Comparison of ENCODE assay signal across 19 cellular contexts in the genomic region with DNA sequence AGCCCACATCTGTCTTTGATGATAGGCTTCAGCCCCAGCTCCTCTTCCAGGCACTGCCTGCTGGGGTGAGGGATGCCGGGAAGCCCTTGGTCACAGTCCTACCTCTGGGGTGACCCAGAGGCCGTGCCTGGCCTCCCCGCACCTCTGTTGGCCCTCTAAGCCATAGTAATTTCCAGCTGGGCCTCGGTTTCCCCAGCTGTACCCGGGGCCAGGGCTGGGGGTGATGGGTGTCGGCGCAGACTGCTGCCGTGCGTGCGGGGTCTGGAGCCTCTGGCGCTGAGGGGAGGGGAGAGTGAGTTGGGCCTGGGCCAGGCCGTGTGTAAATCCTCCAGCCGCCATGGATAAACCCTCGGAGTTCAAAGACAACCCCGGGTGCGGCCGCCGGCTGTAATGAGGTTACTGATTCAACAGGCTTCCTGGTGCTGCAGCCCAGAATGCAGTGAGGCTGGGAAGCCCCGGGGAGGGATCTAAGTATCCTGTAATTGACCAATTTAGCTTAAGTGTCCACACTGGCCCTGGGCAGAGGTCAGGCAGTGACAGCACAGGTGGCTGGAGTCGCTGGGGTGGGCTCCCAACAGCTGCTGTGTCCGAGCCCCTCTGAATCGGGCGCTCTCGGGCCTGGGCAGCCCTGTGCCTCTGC. TPM values are rescaled to one million over a fixed set of nuclear protein-coding genes. Genes with fewer than 3 reads are reported as not detected.
DNase-seq lines count a peak whose midpoint lies in the region; ATAC-seq, FAIRE-seq and TF ChIP-seq lines count a peak whose summit lies in the region.
"Had no signal": no experiment of that assay in that cellular context is flagged by ENCODE, and none has a peak within 500 bp of the region (broad histone marks: within the 10 kb centered on the region; RNA-seq: fewer than 3 reads in every experiment).

No MANE protein-coding gene starts in this region.

- TF ChIP-seq CTCF in fibroblast of villous mesenchyme (IDR thresholded peaks at IDR 0.05; ENCODE audit: insufficient read depth, low read depth, low read length), result no peak
- TF ChIP-seq CTCF in MCF 10A (IDR thresholded peaks at IDR 0.05; ENCODE audit: unreplicated experiment), result no peak

- peaks cover 22% of the 10 kb centered on the region; the same call in 1 of the 2 replicates for H3K36me3 ChIP-seq in BLaER1
- H3K36me3 ChIP-seq in mucosa of stomach (ENCODE audit: control insufficient read depth, insufficient read depth, low read length), result no peaks in the 10 kb centered on the region

- H3K4me2 ChIP-seq in BLaER1, result peak overlapping the region; percentile 44; the same call in 1 of the 2 replicates

- POLR2A ChIA-PET in MCF 10A (lab: Yijun Ruan, JAX), result no interaction called here

- peaks cover 100% of the 10 kb centered on the region for H4K20me1 ChIP-seq in BLaER1

- H3K9ac ChIP-seq in BLaER1 (0 out of 2 replicates have a peak overlapping the region, but pooled peaks have one; percentile 0), mucosa of stomach (ENCODE audit: low read length) (peak overlapping the region; percentile 22)
- H3K9ac ChIP-seq: parathyroid adenoma had no signal

- H3K9me3 Mint-ChIP-seq in MCF 10A (ENCODE audit: unreplicated experiment), result no peaks in the 10 kb centered on the region
- H3K9me3 Mint-ChIP-seq: endodermal cell; stimulated activated naive B cell treated with anti-CD40 and anti-IgM and Interleukin-4, amounts not matched to agents 10 μg/mL and 1 μg/mL and 100 μg/mL, for 72 hours had no signal

- H3K36me3 Mint-ChIP-seq in MCF 10A (ENCODE audit: insufficient read depth, unreplicated experiment), result peaks cover 19% of the 10 kb centered on the region
- H3K36me3 Mint-ChIP-seq: stimulated activated naive B cell treated with anti-CD40 and anti-IgM and Interleukin-4, amounts not matched to agents 10 μg/mL and 1 μg/mL and 100 μg/mL, for 72 hours had no signal

- DNase-seq in RCC 7860 (ENCODE audit: low spot score) (peak; percentile 35), fibroblast of villous mesenchyme (ENCODE audit: low read depth) (peak; percentile 62), NCI-H2081 (lab: John Stamatoyannopoulos, UW) (no peak), MCF 10A (ENCODE audit: unreplicated experiment) (no peak), 8988T (no peak)
- DNase-seq: activated CD8-positive, alpha-beta memory T cell treated with anti-CD3 and anti-CD28 coated beads, Interleukin-2, amount 50 U/mL, for 4 hours; AML-193; DMS79 treated with DMSO at 0.1 percent for 48 hours; endodermal cell; GOT3; NCI-H1105; NCI-H524; SHP77; stimulated activated CD4-positive, alpha-beta T cell treated with anti-CD3 and anti-CD28 coated beads, Interleukin-2, amount 100 ng/mL, for 48 hours; stimulated activated naive B cell treated with anti-CD40 and anti-IgM and Interleukin-4, amounts not matched to agents 10 μg/mL and 1 μg/mL and 100 μg/mL, for 72 hours had no signal

- CTCF ChIA-PET in MCF 10A (lab: Yijun Ruan, JAX), result interaction anchor here (0.7 kb wide), 1 partner anchor 16 kb away, joined by 4 read pairs; no protein-coding TSS in a partner anchor

- peaks cover 43% of the 10 kb centered on the region for H3K4me1 Mint-ChIP-seq in MCF 10A (ENCODE audit: insufficient read depth, unreplicated experiment)

- no peak overlapping the region for H3K4me3 ChIP-seq in BLaER1
- no peak overlapping the region for H3K4me3 ChIP-seq in fibroblast of villous mesenchyme (ENCODE audit: low read depth, low read length)
- no peak overlapping the region for H3K4me3 ChIP-seq in mucosa of stomach (ENCODE audit: low read length)

- H3K4me1 ChIP-seq in BLaER1 (peaks cover 97% of the 10 kb centered on the region), mucosa of stomach (ENCODE audit: control insufficient read depth, insufficient read depth, low read length) (peaks cover 100% of the 10 kb centered on the region)

- ATAC-seq in HG03097 (IDR thresholded peaks at IDR 0.05; ENCODE audit: low FRiP score, unreplicated experiment), result no peak
- ATAC-seq: stimulated activated naive B cell treated with anti-CD40 and anti-IgM and Interleukin-4, amounts not matched to agents 10 μg/mL and 1 μg/mL and 100 μg/mL, for 72 hours had no signal

- no peaks in the 10 kb centered on the region for H3K27me3 ChIP-seq in BLaER1
- no peaks in the 10 kb centered on the region for H3K27me3 ChIP-seq in mucosa of stomach (ENCODE audit: control insufficient read depth, insufficient read depth, low read length)

- no peak overlapping the region for H3K27ac Mint-ChIP-seq in MCF 10A (ENCODE audit: low read depth, unreplicated experiment)
- H3K27ac Mint-ChIP-seq: endodermal cell; stimulated activated naive B cell treated with anti-CD40 and anti-IgM and Interleukin-4, amounts not matched to agents 10 μg/mL and 1 μg/mL and 100 μg/mL, for 72 hours had no signal

- H3K27ac ChIP-seq in BLaER1, result peak overlapping the region; percentile 89; the same call in 1 of the 2 replicates
- H3K27ac ChIP-seq: parathyroid adenoma had no signal

- BruUV-seq in MCF 10A (replicated peaks; lab: Mats Ljungman, UMichigan), result no TSS peak

- FAIRE-seq in RCC 7860 (lab: Jason Lieb, UNC), result peak; percentile 68

- H3K9me3 ChIP-seq in BLaER1, result no peaks in the 10 kb centered on the region
- no peaks in the 10 kb centered on the region for H3K9me3 ChIP-seq in mucosa of stomach (ENCODE audit: control insufficient read depth, low read length)

- H3K27me3 Mint-ChIP-seq in MCF 10A (ENCODE audit: insufficient read depth, unreplicated experiment), result no peaks in the 10 kb centered on the region

- no peak overlapping the region for H3K4me3 Mint-ChIP-seq in MCF 10A (ENCODE audit: unreplicated experiment)
- H3K4me3 Mint-ChIP-seq: endodermal cell; stimulated activated naive B cell treated with anti-CD40 and anti-IgM and Interleukin-4, amounts not matched to agents 10 μg/mL and 1 μg/mL and 100 μg/mL, for 72 hours had no signal

- intact Hi-C loops in MCF 10A (cut with micrococcal nuclease), result no loop called here

RNA-seq across cellular contexts. Expression of a gene that starts 7.1 kb away (rescaled TPM):
- total RNA-seq in fibroblast of villous mesenchyme, result 14.2 and 16.0 TPM in 2 replicates
- 57.7 and 65.5 TPM in 2 replicates for total RNA-seq in MCF 10A (2022)

Comparison
In these comparisons a context has a peak if more than half of its experiments do, and no peak if none do; other contexts are left out.
1. DNase-seq: peak in RCC 7860 (single experiment) and fibroblast of villous mesenchyme (single experiment); none in NCI-H2081 (0 of 2), MCF 10A (single experiment) and 8988T (single experiment).